7 cellular contexts compared by ENCODE assay signal in the genomic region with DNA sequence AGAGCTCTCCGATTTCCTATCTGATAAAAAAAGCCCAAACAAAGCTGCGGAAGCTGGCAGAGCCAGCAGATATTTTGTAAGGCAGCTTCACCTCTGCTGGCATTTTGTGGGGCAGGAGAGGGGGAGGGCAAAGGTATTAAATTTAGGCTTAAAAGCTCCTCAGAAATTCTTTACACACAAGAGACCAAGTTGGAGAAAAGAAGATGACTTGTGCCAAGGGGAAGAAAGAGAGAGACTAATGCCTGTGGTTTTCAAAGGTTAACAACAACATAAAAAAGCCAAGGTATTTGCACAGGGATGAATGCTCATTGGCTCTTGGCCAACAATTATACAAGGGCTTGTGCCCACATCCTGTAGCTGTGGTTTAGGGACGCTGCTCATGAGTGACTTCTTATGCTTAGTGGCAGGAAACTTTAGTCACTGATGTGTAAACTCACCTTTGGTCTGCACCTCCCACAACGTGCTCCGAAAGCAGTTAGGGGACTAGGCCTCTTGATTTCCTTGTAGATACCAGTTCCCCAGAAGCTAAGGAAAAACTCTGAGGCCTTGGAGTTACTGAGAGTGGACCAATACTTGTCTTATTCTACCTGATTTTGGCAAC.
DNase-seq lines count a peak whose midpoint lies in the region; ATAC-seq and FAIRE-seq lines count a peak whose summit lies in the region.

No MANE protein-coding gene starts in this region.

- H3K9ac ChIP-seq in skeletal muscle satellite cell (ENCODE audit: low read depth, low read length) = no peak overlapping the region

- H3K9me3 ChIP-seq in skeletal muscle satellite cell (replicated peaks; ENCODE audit: low read length) = no peaks in the 10 kb centered on the region

- H3K27me3 ChIP-seq in skeletal muscle satellite cell (ENCODE audit: control insufficient read depth, insufficient read depth, low read length) (no peaks in the 10 kb centered on the region), H7 (ENCODE audit: control insufficient read depth, insufficient read depth, low read length) (no peaks in the 10 kb centered on the region)

- H3K4me1 ChIP-seq in skeletal muscle satellite cell (ENCODE audit: control insufficient read depth, insufficient read depth, low read length) = peaks cover 22% of the 10 kb centered on the region

- FAIRE-seq in colon (lab: Jason Lieb, UNC) = peak; percentile 87

- DNase-seq in NCI-H2029 (lab: John Stamatoyannopoulos, UW) = peak; percentile 89
- peak; percentile 28 to 59 (median 40) for DNase-seq in activated CD4-positive, CD25-positive, alpha-beta regulatory T cell (lab: John Stamatoyannopoulos, UW)
- no peak for DNase-seq in H7

- ATAC-seq in GM18867 (IDR thresholded peaks at IDR 0.05; ENCODE audit: unreplicated experiment) (peak; percentile 100), HG02973 (IDR thresholded peaks at IDR 0.05; ENCODE audit: unreplicated experiment) (peak; percentile 98)

- peak overlapping the region; percentile 35 for H3K4me2 ChIP-seq in skeletal muscle satellite cell (ENCODE audit: low read length)

- H3K4me3 ChIP-seq in skeletal muscle satellite cell (ENCODE audit: low read length) (no peak overlapping the region), H7 (ENCODE audit: insufficient read depth, low read depth, low read length) (no peak overlapping the region)

- H3K36me3 ChIP-seq in skeletal muscle satellite cell (ENCODE audit: insufficient read depth, low read length) = no peaks in the 10 kb centered on the region
- no peaks in the 10 kb centered on the region for H3K36me3 ChIP-seq in H7 (replicated peaks; ENCODE audit: control insufficient read depth, insufficient read depth, low read length)
